15 cellular contexts compared by ENCODE assay signal in the genomic region with DNA sequence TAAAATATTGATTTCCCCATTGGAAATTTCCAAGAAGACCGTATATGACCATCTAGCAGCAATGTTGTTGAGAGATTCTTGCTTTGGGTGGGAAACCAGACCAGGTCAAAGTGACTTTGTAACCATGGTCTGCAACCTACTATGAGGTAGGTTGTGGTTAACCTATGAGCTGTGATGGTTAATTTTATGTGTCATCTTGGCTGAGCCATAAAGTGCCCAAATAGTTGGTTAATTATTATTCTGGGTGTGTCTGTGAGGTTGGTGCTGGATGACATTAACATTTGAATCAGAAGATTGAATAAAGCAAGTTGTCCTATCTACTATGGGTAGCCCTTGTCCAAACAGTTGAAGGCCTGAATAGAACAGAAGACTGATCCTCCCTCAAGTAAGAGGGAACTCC. TPM values are rescaled to one million over a fixed set of nuclear protein-coding genes. Genes with fewer than 3 reads are reported as not detected.
A peak's percentile ranks its signal among the peaks of the same experiment; 100 is the strongest.
DNase-seq lines count a peak whose midpoint lies in the region; ATAC-seq, FAIRE-seq and TF ChIP-seq lines count a peak whose summit lies in the region.
"Had no signal": no experiment of that assay in that cellular context is flagged by ENCODE, and none has a peak within 500 bp of the region (broad histone marks: within the 10 kb centered on the region; RNA-seq: fewer than 3 reads in every experiment).

No MANE protein-coding gene starts in this region.

- H3K27ac ChIP-seq in GM12878 (ENCODE audit: control insufficient read depth, insufficient read depth) = no peak overlapping the region
- no peak overlapping the region for H3K27ac ChIP-seq in prostate gland
- H3K27ac ChIP-seq: parathyroid adenoma had no signal

- no peak overlapping the region for H3K9ac ChIP-seq in GM12878 (ENCODE audit: control insufficient read depth, insufficient read depth, low read length)
- H3K9ac ChIP-seq: parathyroid adenoma had no signal

- peaks cover 41% of the 10 kb centered on the region for H3K4me1 Mint-ChIP-seq in activated CD8-positive, alpha-beta T cell treated with anti-CD3 and anti-CD28 coated beads for 36 hours (ENCODE audit: low read depth)
- H3K4me1 Mint-ChIP-seq in activated CD8-positive, alpha-beta T cell treated with anti-CD3 and anti-CD28 coated beads, Interleukin-2, amount 10 ng/mL, durations not matched to agents 7 days and 5 days (ENCODE audit: low read depth) = peaks cover 53% of the 10 kb centered on the region
- H3K4me1 Mint-ChIP-seq in stimulated activated naive CD8-positive, alpha-beta T cell treated with anti-CD3 and anti-CD28 coated beads, Interleukin-15, amount 100 ng/mL, for 72 hours = peaks cover 52% of the 10 kb centered on the region
- H3K4me1 Mint-ChIP-seq in activated T-helper 2 cell treated with anti-CD3 and anti-CD28 coated beads, Interferon-gamma antibody, Interleukin-2, Interleukin-4, amounts not matched to agents 10 μg/mL and 5 μg/mL and 100 μg/mL, durations not matched to agents 14 hours and 24 hours and 36 hours (ENCODE audit: low read depth) = peaks cover 35% of the 10 kb centered on the region

- H3K4me2 ChIP-seq in GM12878 (ENCODE audit: control insufficient read depth, insufficient read depth) = no peak overlapping the region

- no peak overlapping the region for H2AFZ ChIP-seq in GM12878 (ENCODE audit: control insufficient read depth, low read depth, low read length)
- H2AFZ ChIP-seq: parathyroid adenoma had no signal

- H3K27me3 ChIP-seq in GM12878 (replicated peaks in 1 of 2; ENCODE audit: control insufficient read depth in 2 of 2, insufficient read depth in 2 of 2, low read length in 1 of 2) = peaks cover 0 to 4% of the 10 kb centered on the region in 2 experiments; a peak in 1 of 4 replicates
- no peaks in the 10 kb centered on the region for H3K27me3 ChIP-seq in prostate gland (replicated peaks; ENCODE audit: insufficient read depth)

- CTCF ChIA-PET in activated CD8-positive, alpha-beta T cell treated with anti-CD3 and anti-CD28 coated beads for 36 hours (lab: Charles Lee) = interaction anchor here (0.9 to 1.2 kb wide), 2 partner anchors 10 to 25 kb away, joined by 4 to 5 read pairs; no protein-coding TSS in a partner anchor
- CTCF ChIA-PET in activated CD8-positive, alpha-beta T cell treated with anti-CD3 and anti-CD28 coated beads, Interleukin-2, amount 10 ng/mL, durations not matched to agents 7 days and 5 days (lab: Charles Lee) = interaction anchor here (0.7 to 2.3 kb wide), 4 partner anchors 11 to 141 kb away, joined by 3 to 6 read pairs (median 4); no protein-coding TSS in a partner anchor
- CTCF ChIA-PET in GM12878 (lab: Yijun Ruan, JAX) = interaction anchor here (2.3 kb wide), 1 partner anchor 24 kb away, joined by 8 read pairs; no protein-coding TSS in a partner anchor

- no peak for TF ChIP-seq POLR2A in GM12878 (IDR thresholded peaks at IDR 0.05; ENCODE audit: low read depth, low read length)
- TF ChIP-seq POLR2A in prostate gland (IDR thresholded peaks at IDR 0.05) = no peak

- no peak overlapping the region for H3K4me3 Mint-ChIP-seq in activated CD8-positive, alpha-beta T cell treated with anti-CD3 and anti-CD28 coated beads for 36 hours
- no peak overlapping the region for H3K4me3 Mint-ChIP-seq in activated CD8-positive, alpha-beta T cell treated with anti-CD3 and anti-CD28 coated beads, Interleukin-2, amount 10 ng/mL, durations not matched to agents 7 days and 5 days
- H3K4me3 Mint-ChIP-seq in stimulated activated naive CD8-positive, alpha-beta T cell treated with anti-CD3 and anti-CD28 coated beads, Interleukin-15, amount 100 ng/mL, for 72 hours = peak overlapping the region; percentile 13 to 38
- H3K4me3 Mint-ChIP-seq in activated T-helper 2 cell treated with anti-CD3 and anti-CD28 coated beads, Interferon-gamma antibody, Interleukin-2, Interleukin-4, amounts not matched to agents 10 μg/mL and 5 μg/mL and 100 μg/mL, durations not matched to agents 14 hours and 24 hours and 36 hours (ENCODE audit: low read depth) = no peak overlapping the region
- H3K4me3 Mint-ChIP-seq: activated CD8-positive, alpha-beta memory T cell treated with anti-CD3 and anti-CD28 coated beads, Interleukin-2, amount 10 ng/mL, durations not matched to agents 7 days and 5 days; effector memory CD8-positive, alpha-beta T cell had no signal

- peaks cover 8% of the 10 kb centered on the region for H3K9me3 Mint-ChIP-seq in activated CD8-positive, alpha-beta T cell treated with anti-CD3 and anti-CD28 coated beads for 36 hours
- H3K9me3 Mint-ChIP-seq in activated CD8-positive, alpha-beta T cell treated with anti-CD3 and anti-CD28 coated beads, Interleukin-2, amount 10 ng/mL, durations not matched to agents 7 days and 5 days (ENCODE audit: insufficient read depth) = peaks cover 4% of the 10 kb centered on the region
- H3K9me3 Mint-ChIP-seq in stimulated activated naive CD8-positive, alpha-beta T cell treated with anti-CD3 and anti-CD28 coated beads, Interleukin-15, amount 100 ng/mL, for 72 hours = peaks cover 0 to 11% of the 10 kb centered on the region in 2 donors
- H3K9me3 Mint-ChIP-seq in activated T-helper 2 cell treated with anti-CD3 and anti-CD28 coated beads, Interferon-gamma antibody, Interleukin-2, Interleukin-4, amounts not matched to agents 10 μg/mL and 5 μg/mL and 100 μg/mL, durations not matched to agents 14 hours and 24 hours and 36 hours = peaks cover 4% of the 10 kb centered on the region
- H3K9me3 Mint-ChIP-seq: effector memory CD8-positive, alpha-beta T cell had no signal

- DNase-seq in activated CD8-positive, alpha-beta T cell treated with anti-CD3 and anti-CD28 coated beads for 36 hours = no peak
- DNase-seq in activated CD8-positive, alpha-beta T cell treated with anti-CD3 and anti-CD28 coated beads, Interleukin-2, amount 10 ng/mL, durations not matched to agents 7 days and 5 days = no peak
- DNase-seq in GM12878 (ENCODE audit: low read depth, low spot score) (no peak), prostate gland (ENCODE audit: low spot score) (no peak), DMS153 (lab: John Stamatoyannopoulos, UW) (no peak)
- no peak for DNase-seq in stimulated activated naive CD8-positive, alpha-beta T cell treated with anti-CD3 and anti-CD28 coated beads, Interleukin-15, amount 100 ng/mL, for 72 hours
- DNase-seq in activated T-helper 2 cell treated with anti-CD3 and anti-CD28 coated beads, Interferon-gamma antibody, Interleukin-2, Interleukin-4, amounts not matched to agents 10 μg/mL and 5 μg/mL and 100 μg/mL, durations not matched to agents 14 hours and 24 hours and 36 hours (ENCODE audit: low spot score) = no peak
- DNase-seq: activated CD8-positive, alpha-beta memory T cell treated with anti-CD3 and anti-CD28 coated beads, Interleukin-2, amount 10 ng/mL, durations not matched to agents 7 days and 5 days; DMS53; effector memory CD8-positive, alpha-beta T cell; hypothalamus; NCI-H2227 treated with DMSO at 0.1 percent for 48 hours had no signal

- no peak for TF ChIP-seq EP300 in GM12878 (IDR thresholded peaks at IDR 0.05; ENCODE audit: borderline replicate concordance in 1 of 2, control insufficient read depth in 1 of 2, low read depth in 2 of 2, low read length in 2 of 2)

- in situ Hi-C loops in GM12878 (cut with MboI) = no loop called here

- H3K9me3 ChIP-seq in GM12878 (replicated peaks; ENCODE audit: control insufficient read depth, insufficient read depth, low read length) (no peaks in the 10 kb centered on the region), prostate gland (no peaks in the 10 kb centered on the region)

- H3K36me3 Mint-ChIP-seq in activated CD8-positive, alpha-beta T cell treated with anti-CD3 and anti-CD28 coated beads for 36 hours (ENCODE audit: low read depth) = no peaks in the 10 kb centered on the region
- peaks cover 7% of the 10 kb centered on the region for H3K36me3 Mint-ChIP-seq in activated CD8-positive, alpha-beta T cell treated with anti-CD3 and anti-CD28 coated beads, Interleukin-2, amount 10 ng/mL, durations not matched to agents 7 days and 5 days (ENCODE audit: low read depth)
- no peaks in the 10 kb centered on the region for H3K36me3 Mint-ChIP-seq in activated T-helper 2 cell treated with anti-CD3 and anti-CD28 coated beads, Interferon-gamma antibody, Interleukin-2, Interleukin-4, amounts not matched to agents 10 μg/mL and 5 μg/mL and 100 μg/mL, durations not matched to agents 14 hours and 24 hours and 36 hours (ENCODE audit: low read depth)

- BruUV-seq in GM12878 (replicated peaks; lab: Mats Ljungman, UMichigan) = no TSS peak

- ATAC-seq in activated CD8-positive, alpha-beta T cell treated with anti-CD3 and anti-CD28 coated beads for 36 hours = peak; percentile 37
- no peak for ATAC-seq in activated CD8-positive, alpha-beta T cell treated with anti-CD3 and anti-CD28 coated beads, Interleukin-2, amount 10 ng/mL, durations not matched to agents 7 days and 5 days
- ATAC-seq in HG03175 (IDR thresholded peaks at IDR 0.05; ENCODE audit: unreplicated experiment) (peak; percentile 80), GM12878 (peak; percentile 81)
- peak; percentile 87 for ATAC-seq in stimulated activated naive CD8-positive, alpha-beta T cell treated with anti-CD3 and anti-CD28 coated beads, Interleukin-15, amount 100 ng/mL, for 72 hours
- ATAC-seq: activated CD8-positive, alpha-beta memory T cell treated with anti-CD3 and anti-CD28 coated beads, Interleukin-2, amount 10 ng/mL, durations not matched to agents 7 days and 5 days; effector memory CD8-positive, alpha-beta T cell; Panc1 had no signal

- no peak for TF ChIP-seq CTCF in activated CD8-positive, alpha-beta T cell treated with anti-CD3 and anti-CD28 coated beads for 36 hours (IDR thresholded peaks at IDR 0.05)
- TF ChIP-seq CTCF in GM12878 (IDR thresholded peaks at IDR 0.05 in 2 of 3, conservative IDR thresholded peaks at IDR 0.05 in 1 of 3; ENCODE audit: control insufficient read depth in 2 of 3, extremely low read depth in 1 of 3, insufficient read depth in 1 of 3, low read depth in 3 of 3, low read length in 3 of 3) (no peak), prostate gland (IDR thresholded peaks at IDR 0.05) (no peak)

- peaks cover 3% of the 10 kb centered on the region for H3K27me3 Mint-ChIP-seq in activated CD8-positive, alpha-beta T cell treated with anti-CD3 and anti-CD28 coated beads for 36 hours
- H3K27me3 Mint-ChIP-seq in activated CD8-positive, alpha-beta T cell treated with anti-CD3 and anti-CD28 coated beads, Interleukin-2, amount 10 ng/mL, durations not matched to agents 7 days and 5 days (ENCODE audit: low read depth) = peaks cover 4% of the 10 kb centered on the region
- H3K27me3 Mint-ChIP-seq in stimulated activated naive CD8-positive, alpha-beta T cell treated with anti-CD3 and anti-CD28 coated beads, Interleukin-15, amount 100 ng/mL, for 72 hours = peaks cover 6% of the 10 kb centered on the region
- H3K27me3 Mint-ChIP-seq in activated T-helper 2 cell treated with anti-CD3 and anti-CD28 coated beads, Interferon-gamma antibody, Interleukin-2, Interleukin-4, amounts not matched to agents 10 μg/mL and 5 μg/mL and 100 μg/mL, durations not matched to agents 14 hours and 24 hours and 36 hours (ENCODE audit: low read depth) = peaks cover 21% of the 10 kb centered on the region

- intact Hi-C loops in activated CD8-positive, alpha-beta T cell treated with anti-CD3 and anti-CD28 coated beads for 36 hours (cut with micrococcal nuclease) = no loop called here
- intact Hi-C loops in GM12878 (cut with micrococcal nuclease; ENCODE audit: unreplicated experiment) = no loop called here
- intact Hi-C loops in prostate gland (cut with DNase I) = no loop called here
- intact Hi-C loops in activated T-helper 2 cell treated with anti-CD3 and anti-CD28 coated beads, Interferon-gamma antibody, Interleukin-2, Interleukin-4, amounts not matched to agents 10 μg/mL and 5 μg/mL and 100 μg/mL, durations not matched to agents 14 hours and 24 hours and 36 hours (cut with micrococcal nuclease) = no loop called here

- RAD21 ChIA-PET in GM12878 (lab: Charles Lee; ENCODE audit: unreplicated experiment) = interaction anchor here (0.6 to 1.5 kb wide), 3 partner anchors 25 to 495 kb away, joined by 3 to 4 read pairs (median 3); no protein-coding TSS in a partner anchor

- H4K20me1 ChIP-seq in GM12878 (ENCODE audit: control insufficient read depth, insufficient read depth) = no peaks in the 10 kb centered on the region

- H3K27ac Mint-ChIP-seq in activated CD8-positive, alpha-beta T cell treated with anti-CD3 and anti-CD28 coated beads for 36 hours = no peak overlapping the region
- no peak overlapping the region for H3K27ac Mint-ChIP-seq in activated CD8-positive, alpha-beta T cell treated with anti-CD3 and anti-CD28 coated beads, Interleukin-2, amount 10 ng/mL, durations not matched to agents 7 days and 5 days
- peak overlapping the region in 1 of 2 donors; percentile 45 for H3K27ac Mint-ChIP-seq in stimulated activated naive CD8-positive, alpha-beta T cell treated with anti-CD3 and anti-CD28 coated beads, Interleukin-15, amount 100 ng/mL, for 72 hours
- no peak overlapping the region for H3K27ac Mint-ChIP-seq in activated T-helper 2 cell treated with anti-CD3 and anti-CD28 coated beads, Interferon-gamma antibody, Interleukin-2, Interleukin-4, amounts not matched to agents 10 μg/mL and 5 μg/mL and 100 μg/mL, durations not matched to agents 14 hours and 24 hours and 36 hours
- H3K27ac Mint-ChIP-seq: activated CD8-positive, alpha-beta memory T cell treated with anti-CD3 and anti-CD28 coated beads, Interleukin-2, amount 10 ng/mL, durations not matched to agents 7 days and 5 days; effector memory CD8-positive, alpha-beta T cell had no signal

- POLR2A ChIA-PET in activated CD8-positive, alpha-beta T cell treated with anti-CD3 and anti-CD28 coated beads for 36 hours (lab: Charles Lee) = interaction anchor here (0.8 to 2.3 kb wide), 3 partner anchors 9 to 23 kb away, joined by 3 to 7 read pairs (median 4); no protein-coding TSS in a partner anchor
- POLR2A ChIA-PET in activated CD8-positive, alpha-beta T cell treated with anti-CD3 and anti-CD28 coated beads, Interleukin-2, amount 10 ng/mL, durations not matched to agents 7 days and 5 days (lab: Charles Lee) = no interaction called here
- POLR2A ChIA-PET in GM12878 (lab: Charles Lee) = interaction anchor here (0.6 to 1.1 kb wide), 3 partner anchors 16 to 601 kb away, joined by 3 read pairs; no protein-coding TSS in a partner anchor

- H3K4me3 ChIP-seq in GM12878 (no peak overlapping the region), prostate gland (no peak overlapping the region)

- no peaks in the 10 kb centered on the region for H3K79me2 ChIP-seq in GM12878 (ENCODE audit: control insufficient read depth, insufficient read depth, low read length)
- H3K79me2 ChIP-seq: parathyroid adenoma had no signal

- 58% methylated on average over 1 of the region's 1 CpG for WGBS in GM12878 (ENCODE audit: insufficient coverage, insufficient replicate concordance, low lambda C conversion rate, missing lambda C conversion rate)
- 88% methylated on average over 1 of the region's 1 CpG for WGBS in prostate gland

- no peaks in the 10 kb centered on the region for H3K36me3 ChIP-seq in GM12878 (ENCODE audit: control insufficient read depth in 2 of 2, insufficient read depth in 2 of 2, low read length in 1 of 2)
- H3K36me3 ChIP-seq in prostate gland = no peaks in the 10 kb centered on the region

- no peak for FAIRE-seq in GM12878 (lab: Jason Lieb, UNC)

- SMC1A ChIA-PET in GM12878 (lab: Charles Lee; ENCODE audit: uncharacterized antibody, unreplicated experiment) = interaction anchor here (0.9 to 1.5 kb wide), 8 partner anchors 10 to 24 kb away, joined by 3 to 7 read pairs (median 4); no protein-coding TSS in a partner anchor

- H3K4me1 ChIP-seq in GM12878 (ENCODE audit: control insufficient read depth, insufficient read depth, low read length) (no peaks in the 10 kb centered on the region), prostate gland (replicated peaks) (no peaks in the 10 kb centered on the region)
- H3K4me1 ChIP-seq: parathyroid adenoma had no signal

- TF ChIP-seq RAD21 in GM12878 (IDR thresholded peaks at IDR 0.05; ENCODE audit: insufficient read depth, low read depth, low read length) = no peak

RNA-seq across cellular contexts. Expression of a gene that starts 18.3 kb away (rescaled TPM):
- total RNA-seq in activated CD8-positive, alpha-beta T cell treated with anti-CD3 and anti-CD28 coated beads for 36 hours = 10 to 100 TPM; 32.5 to 32.8 TPM
- total RNA-seq in activated CD8-positive, alpha-beta T cell treated with anti-CD3 and anti-CD28 coated beads, Interleukin-2, amount 10 ng/mL, durations not matched to agents 7 days and 5 days = 10 to 100 TPM; 32.2 to 33.9 TPM
- 14.2 and 15.5 TPM in 2 replicates for total RNA-seq in GM12878 (2013; cell fraction: nucleolus; rRNA removed)
- total RNA-seq in GM12878 (2014; rRNA removed) (7.5 and 8.7 TPM in 2 replicates), GM12878 (2014; rRNA removed; fragmentation: Illumina TruSeq; extraction: Trizol) (23.5 and 26.3 TPM in 2 replicates), GM12878 (2021) (22.7 and 27.8 TPM in 2 replicates), prostate gland (10 to 100 TPM; 11.9 to 14.7 TPM)
- polyA plus RNA-seq in GM12878 (2011; ENCODE audit: low read depth) = 11.7 TPM
- polyA plus RNA-seq in GM12878 (2011; rRNA removed) (34.6 and 40.7 TPM in 2 replicates), GM12878 (2014; fragmentation: Illumina TruSeq; extraction: Trizol) (29.9 and 38.2 TPM in 2 replicates), GM12878 (2014; fragmentation: Nextera tagmentation; extraction: Ambion mirVana) (10 to 100 TPM in 1 of 2 experiments, 1 to 10 TPM in 1; 8.1 to 13.3 TPM), GM12878 (2014; rRNA removed) (17.8 and 20.6 TPM in 2 replicates), GM12878 (2016; fragmentation: Nextera tagmentation; extraction: Ambion mirVana) (10 to 100 TPM; 48.8 to 53.3 TPM)
- 11.8 and 12.1 TPM in 2 replicates for polyA plus RNA-seq in GM12878 (2011; cell fraction: cytosol; rRNA removed)
- polyA plus RNA-seq in GM12878 (2011; cell fraction: nucleus; rRNA removed) = 9.0 and 11.2 TPM in 2 replicates
- polyA plus RNA-seq in GM12878 (2012) = 19.9 and 20.0 TPM in 2 replicates
- 19.5 and 38.1 TPM in 2 replicates for polyA minus RNA-seq in GM12878 (2011; rRNA and poly(A)+ RNA removed)
- polyA minus RNA-seq in GM12878 (2011; cell fraction: cytosol; rRNA and poly(A)+ RNA removed) = 13.4 and 14.6 TPM in 2 replicates
- 13.9 and 33.6 TPM in 2 replicates for polyA minus RNA-seq in GM12878 (2011; cell fraction: nucleus; rRNA and poly(A)+ RNA removed)
- 33.1 and 35.3 TPM in 2 replicates for total RNA-seq in activated T-helper 2 cell treated with anti-CD3 and anti-CD28 coated beads, Interferon-gamma antibody, Interleukin-2, Interleukin-4, amounts not matched to agents 10 μg/mL and 5 μg/mL and 100 μg/mL, durations not matched to agents 14 hours and 24 hours and 36 hours

RNA-seq across cellular contexts. Expression of a gene that starts 38.9 kb away (rescaled TPM):
- 10 to 100 TPM in 1 of 2 experiments, 1 to 10 TPM in 1; 9.6 to 10.9 TPM for total RNA-seq in activated CD8-positive, alpha-beta T cell treated with anti-CD3 and anti-CD28 coated beads for 36 hours
- total RNA-seq in activated CD8-positive, alpha-beta T cell treated with anti-CD3 and anti-CD28 coated beads, Interleukin-2, amount 10 ng/mL, durations not matched to agents 7 days and 5 days = 10 to 100 TPM; 10.4 to 10.7 TPM
- total RNA-seq in GM12878 (2013; cell fraction: nucleolus; rRNA removed) = 83.8 and 93.1 TPM in 2 replicates
- total RNA-seq in GM12878 (2014; rRNA removed) (17.5 and 22.5 TPM in 2 replicates), GM12878 (2014; rRNA removed; fragmentation: Illumina TruSeq; extraction: Trizol) (22.0 and 22.5 TPM in 2 replicates), GM12878 (2021) (12.3 and 13.5 TPM in 2 replicates), prostate gland (10 to 100 TPM in 1 of 2 donors, 1 to 10 TPM in 1; 9.8 to 28.3 TPM)
- 4.1 TPM for polyA plus RNA-seq in GM12878 (2011; ENCODE audit: low read depth)
- polyA plus RNA-seq in GM12878 (2011; rRNA removed) (28.5 and 42.1 TPM in 2 replicates), GM12878 (2014; fragmentation: Illumina TruSeq; extraction: Trizol) (18.2 and 19.7 TPM in 2 replicates), GM12878 (2014; fragmentation: Nextera tagmentation; extraction: Ambion mirVana) (10 to 100 TPM; 33.5 to 35.8 TPM), GM12878 (2014; rRNA removed) (18.2 and 21.0 TPM in 2 replicates), GM12878 (2016; fragmentation: Nextera tagmentation; extraction: Ambion mirVana) (10 to 100 TPM; 23.9 to 25.4 TPM)
- polyA plus RNA-seq in GM12878 (2011; cell fraction: cytosol; rRNA removed) = 5.7 and 7.6 TPM in 2 replicates
- 12.9 and 14.5 TPM in 2 replicates for polyA plus RNA-seq in GM12878 (2011; cell fraction: nucleus; rRNA removed)
- 9.1 and 11.7 TPM in 2 replicates for polyA plus RNA-seq in GM12878 (2012)
- polyA minus RNA-seq in GM12878 (2011; rRNA and poly(A)+ RNA removed) = 8.6 and 18.0 TPM in 2 replicates
- polyA minus RNA-seq in GM12878 (2011; cell fraction: cytosol; rRNA and poly(A)+ RNA removed) = 3.2 and 11.3 TPM in 2 replicates
- 18.0 and 29.3 TPM in 2 replicates for polyA minus RNA-seq in GM12878 (2011; cell fraction: nucleus; rRNA and poly(A)+ RNA removed)
- total RNA-seq in activated T-helper 2 cell treated with anti-CD3 and anti-CD28 coated beads, Interferon-gamma antibody, Interleukin-2, Interleukin-4, amounts not matched to agents 10 μg/mL and 5 μg/mL and 100 μg/mL, durations not matched to agents 14 hours and 24 hours and 36 hours = 11.9 TPM in 2 replicates

Comparison
In these comparisons a context has a peak if more than half of its experiments do, and no peak if none do; other contexts are left out.
1. H3K4me3 Mint-ChIP-seq: peak in stimulated activated naive CD8-positive, alpha-beta T cell treated with anti-CD3 and anti-CD28 coated beads, Interleukin-15, amount 100 ng/mL, for 72 hours (2 of 2); none in activated CD8-positive, alpha-beta T cell treated with anti-CD3 and anti-CD28 coated beads for 36 hours (single experiment), activated CD8-positive, alpha-beta T cell treated with anti-CD3 and anti-CD28 coated beads, Interleukin-2, amount 10 ng/mL, durations not matched to agents 7 days and 5 days (single experiment) and activated T-helper 2 cell treated with anti-CD3 and anti-CD28 coated beads, Interferon-gamma antibody, Interleukin-2, Interleukin-4, amounts not matched to agents 10 μg/mL and 5 μg/mL and 100 μg/mL, durations not matched to agents 14 hours and 24 hours and 36 hours (single experiment).